Comparison of ENCODE assay signal across 20 cellular contexts in the genomic region with DNA sequence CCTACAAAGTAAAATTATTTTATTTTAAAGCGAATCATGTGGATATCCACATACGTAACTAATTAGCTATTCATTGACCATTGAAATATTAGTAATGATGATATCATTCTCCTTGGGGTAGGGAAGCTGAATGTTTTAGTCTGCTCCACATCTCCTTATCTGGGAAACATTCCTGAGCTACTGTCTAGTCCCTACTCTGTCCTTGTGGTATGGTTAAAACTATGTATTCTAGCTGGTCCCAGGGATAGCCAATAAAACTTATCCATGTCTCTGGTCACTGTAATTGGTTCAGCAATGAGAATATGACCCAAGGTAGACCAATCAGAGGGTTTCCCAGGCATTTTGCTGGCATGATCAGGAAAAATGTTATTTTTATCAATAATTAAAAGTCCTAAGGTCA.
DNase-seq lines count a peak whose midpoint lies in the region; ATAC-seq, FAIRE-seq and TF ChIP-seq lines count a peak whose summit lies in the region.
"Had no signal": no experiment of that assay in that cellular context is flagged by ENCODE, and none has a peak within 500 bp of the region (broad histone marks: within the 10 kb centered on the region; RNA-seq: fewer than 3 reads in every experiment).

No MANE protein-coding gene starts in this region.

- ATAC-seq in left colon (no peak), HG02981 (IDR thresholded peaks at IDR 0.05; ENCODE audit: unreplicated experiment) (no peak)
- ATAC-seq: A549 had no signal

- intact Hi-C loops in left colon (cut with DNase I, micrococcal nuclease): no loop called here

- TF ChIP-seq CTCF in fibroblast of the aortic adventitia (IDR thresholded peaks at IDR 0.05; ENCODE audit: insufficient read depth, low read length): no peak

- DNase-seq in EH (ENCODE audit: low read depth): peak; percentile 82
- peak; percentile 33 for DNase-seq in RCC 7860 (ENCODE audit: low spot score)
- DNase-seq in fibroblast of the aortic adventitia (ENCODE audit: low read depth): peak; percentile 44
- peak; percentile 85 for DNase-seq in non-pigmented ciliary epithelial cell (ENCODE audit: low read depth)
- no peak for DNase-seq in T-helper 2 cell
- DNase-seq in left colon: no peak
- DNase-seq in NCI-H1930 (lab: John Stamatoyannopoulos, UW): no peak
- DNase-seq: AML-193, DMS79, KBM-7, NCI-H187, NCI-H2227 treated with DMSO at 0.1 percent for 48 hours, NCI-H524, RPMI8226, SHP77 treated with DMSO at 0.1 percent for 48 hours, SK-N-SH had no signal

- no peak for FAIRE-seq in RCC 7860 (lab: Jason Lieb, UNC)
- FAIRE-seq: A549, G401.6 had no signal

- no peak overlapping the region for H3K4me3 ChIP-seq in fibroblast of the aortic adventitia (ENCODE audit: low read depth, low read length)
- H3K4me3 ChIP-seq: A549, HAP-1 had no signal

Comparison
In these comparisons a context has a peak if more than half of its experiments do, and no peak if none do; other contexts are left out.
1. DNase-seq: peak in EH (single experiment), RCC 7860 (single experiment), fibroblast of the aortic adventitia (single experiment) and non-pigmented ciliary epithelial cell (single experiment); none in T-helper 2 cell (0 of 5), left colon (0 of 2) and NCI-H1930 (0 of 2).